12 cellular contexts compared by ENCODE assay signal in the genomic region with DNA sequence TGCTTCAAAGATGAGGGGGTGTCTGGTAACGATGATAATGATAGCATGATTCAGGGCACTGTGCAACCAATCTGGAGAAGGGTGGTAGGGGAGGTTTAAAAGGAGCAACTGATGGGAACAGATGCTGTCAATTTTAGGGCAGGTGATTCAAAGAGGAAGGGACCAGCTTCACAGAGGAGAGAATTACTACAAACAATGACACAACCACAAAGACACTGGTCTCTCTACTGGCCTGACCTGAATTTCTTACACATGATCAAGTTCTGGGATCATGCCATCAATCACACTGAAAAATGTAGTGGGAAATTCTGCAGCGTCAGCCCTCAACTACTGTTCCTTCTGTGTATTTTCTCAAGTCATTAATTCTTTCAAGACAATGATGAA. TPM values are rescaled to one million over a fixed set of nuclear protein-coding genes. Genes with fewer than 3 reads are reported as not detected.
DNase-seq lines count a peak whose midpoint lies in the region; ATAC-seq and TF ChIP-seq lines count a peak whose summit lies in the region.
"Had no signal": no experiment of that assay in that cellular context is flagged by ENCODE, and none has a peak within 500 bp of the region (broad histone marks: within the 10 kb centered on the region; RNA-seq: fewer than 3 reads in every experiment).

No MANE protein-coding gene starts in this region.

- peaks cover 51% of the 10 kb centered on the region for H3K4me1 ChIP-seq in left ventricle myocardium inferior
- peaks cover 34% of the 10 kb centered on the region for H3K4me1 ChIP-seq in body of pancreas
- peaks cover 43% of the 10 kb centered on the region for H3K4me1 ChIP-seq in mesodermal cell (ENCODE audit: control insufficient read depth, insufficient read depth, low read length, poor library complexity, severe bottlenecking)

- no peak for ATAC-seq in left cardiac atrium
- no peak for ATAC-seq in body of pancreas
- no peak for ATAC-seq in HG03135 (IDR thresholded peaks at IDR 0.05; ENCODE audit: unreplicated experiment)

- H3K27ac ChIP-seq in left ventricle myocardium inferior (replicated peaks) (peak overlapping the region; percentile 67), body of pancreas (peak overlapping the region in 3 of 4 donors; percentile 74 to 95 (median 78)), mesodermal cell (ENCODE audit: low read depth, low read length, severe bottlenecking) (peak overlapping the region; percentile 96)

- peaks cover 11% of the 10 kb centered on the region for H3K36me3 ChIP-seq in left ventricle myocardium inferior
- H3K36me3 ChIP-seq in body of pancreas (replicated peaks in 1 of 2; ENCODE audit: insufficient read depth in 1 of 2, low read depth in 2 of 2): no peaks in the 10 kb centered on the region
- peaks cover 10% of the 10 kb centered on the region for H3K36me3 ChIP-seq in mesodermal cell (ENCODE audit: control insufficient read depth, insufficient read depth, low read length)

- H3K4me3 ChIP-seq in left ventricle myocardium inferior (no peak overlapping the region), body of pancreas (no peak overlapping the region), mesodermal cell (ENCODE audit: extremely low read depth, insufficient read depth, low read length, poor library complexity, severe bottlenecking) (no peak overlapping the region)

- in situ Hi-C loops in GM13976 (cut with MboI; ENCODE audit: low sequenced_read_pairs, unreplicated experiment): loop anchor here (10.0 kb wide), 1 partner anchor 106 kb away; no protein-coding TSS in a partner anchor

- 67 to 84% methylated on average over 2 of the region's 2 CpGs for WGBS in body of pancreas, 2 donors
- WGBS in mesodermal cell (ENCODE audit: insufficient coverage in 2 of 2), 2 experiments: 88 to 94% methylated on average over 1 of the region's 2 CpGs

- no peak for TF ChIP-seq POLR2A in body of pancreas (IDR thresholded peaks at IDR 0.05)

- TF ChIP-seq CTCF in left ventricle myocardium inferior (IDR thresholded peaks at IDR 0.05; ENCODE audit: borderline replicate concordance): no peak
- TF ChIP-seq CTCF in body of pancreas (IDR thresholded peaks at IDR 0.05): no peak
- no peak for TF ChIP-seq CTCF in GM13976 (IDR thresholded peaks at IDR 0.05; ENCODE audit: borderline replicate concordance, control extremely low read depth, extremely low read depth, insufficient read depth, missing control alignments)

- H3K27me3 ChIP-seq in left ventricle myocardium inferior (ENCODE audit: low read depth): no peaks in the 10 kb centered on the region
- no peaks in the 10 kb centered on the region for H3K27me3 ChIP-seq in body of pancreas
- H3K27me3 ChIP-seq: BE2C had no signal

- DNase-seq in left ventricle myocardium inferior (no peak), left cardiac atrium (no peak), body of pancreas (no peak), hippocampal formation (lab: John Stamatoyannopoulos, UW) (no peak), GM13976 (ENCODE audit: low spot score) (no peak), SIG-M5 (lab: John Stamatoyannopoulos, UW) (no peak)
- DNase-seq: BE2C, caudate nucleus, NCI-H1694 treated with DMSO at 0.1 percent for 48 hours, nucleus accumbens had no signal

- intact Hi-C loops in left ventricle myocardium inferior (cut with micrococcal nuclease) (loop anchor here (10.0 kb wide), 1 partner anchor 846 kb away; a partner anchor contains a TSS), left cardiac atrium (cut with DNase I) (loop anchor here in 1 of 2 donors (5.0 kb wide), 1 partner anchor 849 kb away; a partner anchor contains a TSS), body of pancreas (cut with DNase I) (no loop called here)

- no peaks in the 10 kb centered on the region for H3K9me3 ChIP-seq in left ventricle myocardium inferior (replicated peaks)
- no peaks in the 10 kb centered on the region for H3K9me3 ChIP-seq in body of pancreas
- H3K9me3 ChIP-seq in mesodermal cell (ENCODE audit: control insufficient read depth, low read length): no peaks in the 10 kb centered on the region
- H3K9me3 ChIP-seq: BE2C had no signal

RNA-seq across cellular contexts. Expression of a gene that starts 2.6 kb away (rescaled TPM):
- 134 TPM for total RNA-seq in left ventricle myocardium inferior
- 100 to 1,000 TPM; 117 to 157 TPM for total RNA-seq in left cardiac atrium
- total RNA-seq in body of pancreas: 10 to 100 TPM; 67.6 to 70.3 TPM
- polyA plus RNA-seq in mesodermal cell (2013, experiment 1 of 2): 109 TPM
- polyA plus RNA-seq in mesodermal cell (2013, experiment 2 of 2): 117 TPM
